In the genomic region with DNA sequence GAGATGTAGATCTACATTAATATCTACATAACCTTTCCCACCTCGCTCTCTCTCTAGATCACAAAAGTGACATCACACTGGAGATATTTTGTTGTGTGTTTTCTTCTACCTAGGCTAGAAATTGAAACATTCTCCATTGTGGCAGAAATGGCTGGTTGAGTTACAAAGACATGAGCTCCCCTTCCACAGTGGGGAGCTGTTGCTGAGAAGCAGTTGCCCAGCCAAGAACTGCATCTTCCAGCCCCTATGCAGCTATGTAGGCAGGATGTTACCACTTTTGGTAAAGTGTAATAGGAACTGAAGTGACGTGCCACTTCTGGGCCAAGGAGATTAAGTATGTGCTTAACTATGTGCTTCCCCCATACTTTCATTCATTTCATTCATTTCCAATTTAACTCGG, we compare ENCODE assay signal across 1 cellular context.
TF ChIP-seq lines count a peak whose summit lies in the region.

No MANE protein-coding gene starts in this region.

TF ChIP-seq in H1, 55 proteins besides CTCF, POLR2A, EP300 and RAD21 (continued from another document):
- TF ChIP-seq HDAC2 (IDR thresholded peaks at IDR 0.05; ENCODE audit: borderline replicate concordance in 1 of 2, low read depth in 2 of 2, low read length in 2 of 2) (no peak), NANOG (IDR thresholded peaks at IDR 0.05; ENCODE audit: insufficient read depth, low read depth, low read length, poor library complexity, severe bottlenecking) (no peak)
- TF ChIP-seq, protein P1, sequence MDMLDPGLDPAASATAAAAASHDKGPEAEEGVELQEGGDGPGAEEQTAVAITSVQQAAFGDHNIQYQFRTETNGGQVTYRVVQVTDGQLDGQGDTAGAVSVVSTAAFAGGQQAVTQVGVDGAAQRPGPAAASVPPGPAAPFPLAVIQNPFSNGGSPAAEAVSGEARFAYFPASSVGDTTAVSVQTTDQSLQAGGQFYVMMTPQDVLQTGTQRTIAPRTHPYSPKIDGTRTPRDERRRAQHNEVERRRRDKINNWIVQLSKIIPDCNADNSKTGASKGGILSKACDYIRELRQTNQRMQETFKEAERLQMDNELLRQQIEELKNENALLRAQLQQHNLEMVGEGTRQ (IDR thresholded peaks at IDR 0.05; ENCODE audit: low read length), result no peak
